ENCODE assay signal across 8 cellular contexts in the genomic region with DNA sequence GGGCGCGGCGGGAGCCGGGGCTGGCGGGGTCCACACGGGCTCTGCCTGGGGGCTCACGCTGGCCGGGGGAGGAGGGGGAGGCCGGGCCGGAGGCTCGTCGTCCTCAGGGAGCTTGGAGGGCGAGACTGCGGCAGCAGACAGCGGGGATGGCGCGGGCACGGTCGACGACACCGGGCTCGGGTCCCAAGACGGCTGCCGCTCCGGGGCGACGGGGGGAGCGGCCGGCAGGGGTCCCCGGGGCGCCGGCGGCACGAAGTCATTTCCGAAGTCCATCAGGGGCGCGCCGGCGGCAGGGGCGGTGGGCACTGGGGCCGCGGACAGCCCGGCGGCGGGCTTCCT. TPM values are rescaled to one million over a fixed set of nuclear protein-coding genes. Genes with fewer than 3 reads are reported as not detected.
DNase-seq lines count a peak whose midpoint lies in the region; ATAC-seq and TF ChIP-seq lines count a peak whose summit lies in the region.

No MANE protein-coding gene starts in this region.

- intact Hi-C loops in heart left ventricle (cut with DNase I), result loop anchor here (5.0 to 10.0 kb wide), 9 partner anchors 32 to 145 kb away; no protein-coding TSS in a partner anchor
- intact Hi-C loops in Right ventricle myocardium superior (cut with DNase I), result no loop called here

- peak overlapping the region; percentile 89 to 100 (median 100) for H3K4me3 Mint-ChIP-seq in T-cell

- DNase-seq in heart left ventricle, result no peak
- DNase-seq in Right ventricle myocardium superior, result no peak
- peak in 2 of 34 experiments; percentile 3 to 16 for DNase-seq in T-cell
- DNase-seq in foreskin keratinocyte, result no peak
- no peak for DNase-seq in foreskin melanocyte
- DNase-seq in hepatic stellate cell (ENCODE audit: low spot score), result no peak

- H3K4me3 ChIP-seq in heart left ventricle (peak overlapping the region; percentile 67 to 95 (median 88)), skeletal muscle satellite cell (ENCODE audit: low read length) (peak overlapping the region; percentile 98)

- H3K4me1 Mint-ChIP-seq in T-cell, result peaks cover 66 to 81% (median 71%) of the 10 kb centered on the region in 3 donors

- TF ChIP-seq CTCF in heart left ventricle (IDR thresholded peaks at IDR 0.05) (no peak), foreskin keratinocyte (conservative IDR thresholded peaks at IDR 0.05) (no peak)

- H3K4me2 ChIP-seq in skeletal muscle satellite cell (ENCODE audit: low read length), result peak overlapping the region; percentile 68

- no peaks in the 10 kb centered on the region for H3K36me3 Mint-ChIP-seq in T-cell

- H3K9me3 ChIP-seq in heart left ventricle, result no peaks in the 10 kb centered on the region
- H3K9me3 ChIP-seq in skeletal muscle satellite cell (replicated peaks; ENCODE audit: low read length), result peaks cover 6% of the 10 kb centered on the region

- H3K9ac ChIP-seq in skeletal muscle satellite cell (ENCODE audit: low read depth, low read length), result peak overlapping the region; percentile 99

- no peak for TF ChIP-seq POLR2A in heart left ventricle (IDR thresholded peaks at IDR 0.05)

- peak in 1 of 4 donors; percentile 2 for ATAC-seq in heart left ventricle
- ATAC-seq in Right ventricle myocardium superior (ENCODE audit: poor library complexity), result no peak
- ATAC-seq in T-cell (replicated peaks in 1 of 4), result peak in 1 of 4 experiments; percentile 1
- no peak for ATAC-seq in foreskin keratinocyte
- no peak for ATAC-seq in HG03108 (IDR thresholded peaks at IDR 0.05; ENCODE audit: unreplicated experiment)

- POLR2A ChIA-PET in T-cell (lab: Charles Lee), result interaction anchor here in 1 of 2 donors (0.5 to 1.4 kb wide), 6 partner anchors 23 to 1036 kb away, joined by 3 to 5 read pairs (median 4); no protein-coding TSS in a partner anchor

- H3K27ac Mint-ChIP-seq in T-cell, result no peak overlapping the region

- H3K27ac ChIP-seq in heart left ventricle (peak overlapping the region; percentile 91 to 100 (median 98)), foreskin keratinocyte (peak overlapping the region; percentile 98)

- H3K36me3 ChIP-seq in heart left ventricle (no peaks in the 10 kb centered on the region), skeletal muscle satellite cell (ENCODE audit: insufficient read depth, low read length) (peaks cover 27% of the 10 kb centered on the region)

- peaks cover 0 to 57% (median 39%) of the 10 kb centered on the region in 12 donors for H3K4me1 ChIP-seq in heart left ventricle
- peaks cover 34% of the 10 kb centered on the region for H3K4me1 ChIP-seq in foreskin keratinocyte
- H3K4me1 ChIP-seq in skeletal muscle satellite cell (ENCODE audit: control insufficient read depth, insufficient read depth, low read length), result peaks cover 27% of the 10 kb centered on the region

- no peaks in the 10 kb centered on the region for H3K9me3 Mint-ChIP-seq in T-cell

- CTCF ChIA-PET in T-cell (lab: Charles Lee), result interaction anchor here (0.8 to 2.3 kb wide), 12 partner anchors 9 to 246 kb away, joined by 3 to 6 read pairs (median 4); a partner anchor contains a TSS

- 1 to 2% (median 1%) methylated on average over 17 to 45 of the region's 45 CpGs; no CpG with 5 or more reads in 1 of the 4 donors for WGBS in heart left ventricle, 4 donors

- H3K27me3 Mint-ChIP-seq in T-cell, result no peaks in the 10 kb centered on the region

- no peaks in the 10 kb centered on the region for H3K27me3 ChIP-seq in heart left ventricle
- no peaks in the 10 kb centered on the region for H3K27me3 ChIP-seq in foreskin keratinocyte
- no peaks in the 10 kb centered on the region for H3K27me3 ChIP-seq in skeletal muscle satellite cell (ENCODE audit: control insufficient read depth, insufficient read depth, low read length)

RNA-seq across cellular contexts. Expression of a gene that starts 0.5 kb away (rescaled TPM):
- total RNA-seq in heart left ventricle (100 to 1,000 TPM in 4 of 9 donors, 10 to 100 TPM in 5; 46.1 to 250 (median 95.5) TPM), Right ventricle myocardium superior (56.3 TPM), T-cell (10 to 100 TPM; 66.3 to 77.1 (median 75.4) TPM), foreskin keratinocyte (271 and 333 TPM in 2 replicates)
- polyA plus RNA-seq in heart left ventricle (100 to 1,000 TPM in 1 of 2 donors, 10 to 100 TPM in 1; 67.0 to 176 TPM), foreskin keratinocyte (226 and 280 TPM in 2 replicates)
- 351 and 380 TPM in 2 replicates for total RNA-seq in skeletal muscle satellite cell (2012; rRNA removed)
